16 cellular contexts compared by ENCODE assay signal in the genomic region with DNA sequence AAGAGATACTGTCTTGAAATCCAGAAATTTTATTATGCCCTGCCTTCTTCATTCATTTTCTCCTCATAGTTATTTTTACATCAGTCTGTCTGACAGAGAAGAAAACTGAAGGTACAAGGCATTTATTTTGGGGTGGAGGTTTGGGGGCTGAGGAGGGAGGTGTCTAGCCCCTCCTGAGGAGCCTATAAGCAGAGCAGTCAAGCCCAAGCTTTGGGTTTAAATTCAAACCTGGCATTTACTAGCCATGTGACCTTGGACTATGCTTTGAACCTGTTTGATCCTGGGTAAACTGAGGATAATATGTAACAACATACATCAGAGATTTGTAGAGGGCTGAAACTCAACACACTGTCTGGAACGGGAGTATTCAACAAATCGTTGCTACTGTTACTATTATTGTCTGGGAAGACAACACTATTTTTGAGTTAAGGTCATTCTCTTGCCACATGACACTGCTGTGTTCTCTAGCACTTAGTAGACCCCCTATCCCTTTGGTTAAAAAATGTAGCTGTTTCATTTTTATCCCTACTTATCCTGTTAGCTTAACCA.
DNase-seq lines count a peak whose midpoint lies in the region; ATAC-seq and TF ChIP-seq lines count a peak whose summit lies in the region.
"Had no signal": no experiment of that assay in that cellular context is flagged by ENCODE, and none has a peak within 500 bp of the region (broad histone marks: within the 10 kb centered on the region; RNA-seq: fewer than 3 reads in every experiment).

No MANE protein-coding gene starts in this region.

- peak overlapping the region; percentile 89 for H3K27ac ChIP-seq in VCaP
- H3K27ac ChIP-seq in psoas muscle, result peak overlapping the region; percentile 95
- no peak overlapping the region for H3K27ac ChIP-seq in lower lobe of right lung

- H3K27me3 ChIP-seq in psoas muscle (ENCODE audit: insufficient read depth in 3 of 3, low read length in 2 of 3) (no peaks in the 10 kb centered on the region), lower lobe of right lung (ENCODE audit: low read depth) (no peaks in the 10 kb centered on the region)
- H3K27me3 ChIP-seq: BLaER1 treated with 17β-estradiol and CSF1 and Interleukin-3, amounts not matched to agents 10 nM and 100 nM had no signal

- H3K27me3 Mint-ChIP-seq in activated naive CD4-positive, alpha-beta T cell treated with anti-CD3 and anti-CD28 coated beads, Interleukin-2, amount 50 U/mL, for 24 hours, result no peaks in the 10 kb centered on the region

- no peak overlapping the region for H3K4me3 Mint-ChIP-seq in activated naive CD4-positive, alpha-beta T cell treated with anti-CD3 and anti-CD28 coated beads, Interleukin-2, amount 50 U/mL, for 24 hours
- H3K4me3 Mint-ChIP-seq: H9 had no signal

- DNase-seq in activated naive CD4-positive, alpha-beta T cell (lab: John Stamatoyannopoulos, UW), result no peak
- DNase-seq in psoas muscle, result no peak
- DNase-seq in lower lobe of right lung, result no peak
- DNase-seq in stimulated activated CD4-positive, alpha-beta T cell treated with anti-CD3 and anti-CD28 coated beads, Interleukin-1b, Interleukin-23, amount 100 ng/mL, for 48 hours, result no peak
- DNase-seq in LoVo (ENCODE audit: low spot score), result no peak
- DNase-seq: 8988T; H9; NCI-H1436; NCI-H2171; NCI-H446; NK-92 treated with Interleukin-12 subunit alpha and Interleukin-12 subunit beta, amount 100 ng/mL, for 24 hours had no signal

- H3K4me3 ChIP-seq in psoas muscle (no peak overlapping the region), lower lobe of right lung (no peak overlapping the region)
- H3K4me3 ChIP-seq: BLaER1 treated with 17β-estradiol and CSF1 and Interleukin-3, amounts not matched to agents 10 nM and 100 nM; K562 had no signal

- peak overlapping the region; percentile 51 for H3K27ac Mint-ChIP-seq in activated naive CD4-positive, alpha-beta T cell treated with anti-CD3 and anti-CD28 coated beads, Interleukin-2, amount 50 U/mL, for 24 hours
- H3K27ac Mint-ChIP-seq: H9 had no signal

- H3K4me1 Mint-ChIP-seq in activated naive CD4-positive, alpha-beta T cell treated with anti-CD3 and anti-CD28 coated beads, Interleukin-2, amount 50 U/mL, for 24 hours, result no peaks in the 10 kb centered on the region
- H3K4me1 Mint-ChIP-seq: H9 had no signal

- H3K9me3 ChIP-seq in psoas muscle (no peaks in the 10 kb centered on the region), lower lobe of right lung (no peaks in the 10 kb centered on the region)
- H3K9me3 ChIP-seq: BLaER1 treated with 17β-estradiol and CSF1 and Interleukin-3, amounts not matched to agents 10 nM and 100 nM had no signal

- TF ChIP-seq CTCF in VCaP (conservative IDR thresholded peaks at IDR 0.05) (no peak), psoas muscle (IDR thresholded peaks at IDR 0.05) (no peak), lower lobe of right lung (IDR thresholded peaks at IDR 0.05) (no peak)

- intact Hi-C loops in psoas muscle (cut with DNase I) (no loop called here), lower lobe of right lung (cut with DNase I) (no loop called here)

- H3K36me3 ChIP-seq in psoas muscle (ENCODE audit: insufficient read depth in 1 of 2, low read depth in 1 of 2) (peaks cover 0 to 8% of the 10 kb centered on the region in 2 donors), lower lobe of right lung (peaks cover 6% of the 10 kb centered on the region)

- H3K4me1 ChIP-seq in psoas muscle (peaks cover 33% of the 10 kb centered on the region), lower lobe of right lung (peaks cover 16% of the 10 kb centered on the region)

- 59 to 77% (median 59%) methylated on average over 2 of the region's 2 CpGs for WGBS in psoas muscle, 3 donors

- H3K36me3 Mint-ChIP-seq in activated naive CD4-positive, alpha-beta T cell treated with anti-CD3 and anti-CD28 coated beads, Interleukin-2, amount 50 U/mL, for 24 hours, result peaks cover 2% of the 10 kb centered on the region

- H3K9me3 Mint-ChIP-seq in activated naive CD4-positive, alpha-beta T cell treated with anti-CD3 and anti-CD28 coated beads, Interleukin-2, amount 50 U/mL, for 24 hours, result no peaks in the 10 kb centered on the region
- H3K9me3 Mint-ChIP-seq: H9 had no signal

- ATAC-seq in psoas muscle (no peak), lower lobe of right lung (no peak), GM19351 (IDR thresholded peaks at IDR 0.05; ENCODE audit: unreplicated experiment) (no peak)
- ATAC-seq: K562 had no signal
